8 cellular contexts compared by ENCODE assay signal in the genomic region with DNA sequence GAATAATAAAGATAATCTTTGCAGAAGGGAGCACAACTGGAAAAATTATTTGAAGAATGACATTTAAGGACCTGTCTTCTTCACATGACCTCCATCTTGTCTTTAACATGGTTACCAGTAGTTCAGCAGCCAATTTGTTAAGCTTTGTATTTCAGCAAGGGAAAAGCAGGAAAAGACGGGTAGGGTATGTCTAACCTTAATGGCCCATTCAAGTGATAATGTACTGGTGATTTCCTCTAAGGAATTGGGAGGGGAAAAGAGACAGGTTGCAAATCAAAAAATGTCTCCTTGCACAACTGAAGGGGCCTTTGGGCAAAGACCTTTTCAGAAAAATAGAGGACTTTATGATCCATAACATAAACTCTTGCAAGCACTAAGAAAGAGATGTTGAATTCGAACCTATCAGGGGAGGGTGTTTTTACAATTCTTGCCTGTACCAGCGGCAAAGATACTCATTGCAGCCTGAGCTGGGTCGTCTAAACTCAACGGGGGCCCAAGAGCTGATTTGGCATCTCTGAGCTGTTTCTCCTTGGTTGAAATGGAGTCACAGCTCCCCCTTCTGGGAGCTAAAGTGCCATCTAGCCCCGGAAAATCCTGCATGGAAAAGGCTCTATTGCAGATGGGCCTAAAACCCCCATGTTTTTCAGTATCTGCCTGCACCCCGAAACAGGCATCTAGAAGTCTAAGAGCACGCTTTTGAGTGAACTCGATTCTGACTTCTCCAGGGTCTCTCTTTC. TPM values are rescaled to one million over a fixed set of nuclear protein-coding genes. Genes with fewer than 3 reads are reported as not detected.
DNase-seq lines count a peak whose midpoint lies in the region; ATAC-seq and TF ChIP-seq lines count a peak whose summit lies in the region.

No MANE protein-coding gene starts in this region.

- H3K27ac Mint-ChIP-seq in activated CD8-positive, alpha-beta memory T cell treated with anti-CD3 and anti-CD28 coated beads, Interleukin-2, amount 10 ng/mL, durations not matched to agents 7 days and 5 days: no peak overlapping the region

- no peaks in the 10 kb centered on the region for H3K4me1 Mint-ChIP-seq in activated CD8-positive, alpha-beta memory T cell treated with anti-CD3 and anti-CD28 coated beads, Interleukin-2, amount 10 ng/mL, durations not matched to agents 7 days and 5 days

- H3K9me3 Mint-ChIP-seq in activated CD8-positive, alpha-beta memory T cell treated with anti-CD3 and anti-CD28 coated beads, Interleukin-2, amount 10 ng/mL, durations not matched to agents 7 days and 5 days (ENCODE audit: low read depth): peaks cover 4% of the 10 kb centered on the region

- H3K4me3 ChIP-seq in GM12875 (ENCODE audit: low read depth, low read length) (no peak overlapping the region), gastrocnemius medialis (no peak overlapping the region)

- no peaks in the 10 kb centered on the region for H3K4me1 ChIP-seq in gastrocnemius medialis

- CTCF ChIA-PET in activated CD8-positive, alpha-beta memory T cell treated with anti-CD3 and anti-CD28 coated beads, Interleukin-2, amount 10 ng/mL, durations not matched to agents 7 days and 5 days (lab: Charles Lee): no interaction called here

- H3K4me3 Mint-ChIP-seq in activated CD8-positive, alpha-beta memory T cell treated with anti-CD3 and anti-CD28 coated beads, Interleukin-2, amount 10 ng/mL, durations not matched to agents 7 days and 5 days: no peak overlapping the region

- peaks cover 23% of the 10 kb centered on the region for H3K27me3 Mint-ChIP-seq in activated CD8-positive, alpha-beta memory T cell treated with anti-CD3 and anti-CD28 coated beads, Interleukin-2, amount 10 ng/mL, durations not matched to agents 7 days and 5 days

- in situ Hi-C loops in gastrocnemius medialis (cut with MboI; ENCODE audit: low sequenced_read_pairs in 4 of 4): no loop called here

- H3K9me3 ChIP-seq in gastrocnemius medialis: no peaks in the 10 kb centered on the region

- H3K36me3 ChIP-seq in gastrocnemius medialis: no peaks in the 10 kb centered on the region

- H3K36me3 Mint-ChIP-seq in activated CD8-positive, alpha-beta memory T cell treated with anti-CD3 and anti-CD28 coated beads, Interleukin-2, amount 10 ng/mL, durations not matched to agents 7 days and 5 days: peaks cover 4% of the 10 kb centered on the region

- intact Hi-C loops in gastrocnemius medialis (cut with DNase I; ENCODE audit: low total_unique reads): no loop called here

- H3K27me3 ChIP-seq in gastrocnemius medialis: peaks cover 31 to 33% (median 33%) of the 10 kb centered on the region in 3 donors

- DNase-seq in AG08395 (ENCODE audit: low spot score): peak; percentile 44
- DNase-seq in NCI-H446 (lab: John Stamatoyannopoulos, UW): peak; percentile 29 to 73
- DNase-seq in ecto neural progenitor cell (ENCODE audit: low spot score): peak; percentile 77
- peak; percentile 45 for DNase-seq in occipital lobe (lab: John Stamatoyannopoulos, UW)
- no peak for DNase-seq in gastrocnemius medialis
- no peak for DNase-seq in activated CD8-positive, alpha-beta memory T cell treated with anti-CD3 and anti-CD28 coated beads, Interleukin-2, amount 10 ng/mL, durations not matched to agents 7 days and 5 days

- H3K27ac ChIP-seq in gastrocnemius medialis: no peak overlapping the region

- no peak for TF ChIP-seq POLR2A in gastrocnemius medialis (IDR thresholded peaks at IDR 0.05)

- ATAC-seq in gastrocnemius medialis (no peak), HG02642 (IDR thresholded peaks at IDR 0.05; ENCODE audit: poor library complexity, unreplicated experiment) (no peak)
- ATAC-seq in activated CD8-positive, alpha-beta memory T cell treated with anti-CD3 and anti-CD28 coated beads, Interleukin-2, amount 10 ng/mL, durations not matched to agents 7 days and 5 days: no peak

- TF ChIP-seq CTCF in GM12875 (IDR thresholded peaks at IDR 0.05; ENCODE audit: borderline replicate concordance, insufficient read depth, low read depth, low read length) (peak; percentile 39; the same call in 1 of the 2 replicates), gastrocnemius medialis (IDR thresholded peaks at IDR 0.05 in 4 of 5, conservative IDR thresholded peaks at IDR 0.05 in 1 of 5) (peak in 2 of 5 experiments; percentile 22 to 28)

RNA-seq across cellular contexts. Expression of a gene that starts 3.8 kb away (rescaled TPM):
- total RNA-seq in occipital lobe: 51.3 TPM
- under 1 TPM in 1 of 4 donors, not detected in 3; 0.07 TPM for total RNA-seq in gastrocnemius medialis
- total RNA-seq in activated CD8-positive, alpha-beta memory T cell treated with anti-CD3 and anti-CD28 coated beads, Interleukin-2, amount 10 ng/mL, durations not matched to agents 7 days and 5 days: not detected

Comparison
In these comparisons a context has a peak if more than half of its experiments do, and no peak if none do; other contexts are left out.
1. DNase-seq: peak in AG08395 (single experiment), NCI-H446 (2 of 2), ecto neural progenitor cell (single experiment) and occipital lobe (single experiment); none in gastrocnemius medialis (0 of 2) and activated CD8-positive, alpha-beta memory T cell treated with anti-CD3 and anti-CD28 coated beads, Interleukin-2, amount 10 ng/mL, durations not matched to agents 7 days and 5 days (single experiment).
2. RNA of a gene that starts 3.8 kb away (total RNA-seq): 51.3 TPM in occipital lobe (single experiment); 0.07 TPM in gastrocnemius medialis and not detected in activated CD8-positive, alpha-beta memory T cell treated with anti-CD3 and anti-CD28 coated beads, Interleukin-2, amount 10 ng/mL, durations not matched to agents 7 days and 5 days; every median in the first group is over 10 times any median in the second.